Comparison of ENCODE assay signal across 7 cellular contexts in genomic region chr3:107432013-107432515, GRCh38. TPM values are rescaled to one million over a fixed set of nuclear protein-coding genes. Genes with fewer than 3 reads are reported as not detected.
DNase-seq lines count a peak whose midpoint lies in the region; ATAC-seq and TF ChIP-seq lines count a peak whose summit lies in the region.

No MANE protein-coding gene starts in this region.

- intact Hi-C loops in lower lobe of right lung (cut with DNase I), result no loop called here

- DNase-seq in NCI-H2171 treated with DMSO at 0.1 percent for 48 hours (lab: John Stamatoyannopoulos, UW) (peak; percentile 70), cerebellum (ENCODE audit: low spot score) (peak; percentile 21), lower lobe of right lung (no peak), ureter (ENCODE audit: low spot score) (no peak)
- DNase-seq in activated CD4-positive, alpha-beta T cell treated with anti-CD3 and anti-CD28 coated beads, Interleukin-2, amount 50 U/mL, for 4 hours, result no peak

- H3K36me3 ChIP-seq in lower lobe of right lung, result no peaks in the 10 kb centered on the region
- H3K36me3 ChIP-seq in urinary bladder (ENCODE audit: insufficient read depth), result no peaks in the 10 kb centered on the region

- ATAC-seq in lower lobe of right lung, result peak in 1 of 2 donors; percentile 45

- peak overlapping the region; percentile 92 for H3K27ac ChIP-seq in lower lobe of right lung
- peak overlapping the region; percentile 92 for H3K27ac ChIP-seq in urinary bladder (ENCODE audit: low read depth)

- H3K4me1 ChIP-seq in lower lobe of right lung, result peaks cover 6% of the 10 kb centered on the region
- H3K4me1 ChIP-seq in urinary bladder (ENCODE audit: insufficient read depth), result peaks cover 2% of the 10 kb centered on the region

- peak overlapping the region; percentile 81 for H3K4me3 ChIP-seq in GM12875 (ENCODE audit: low read depth, low read length)
- peak overlapping the region; percentile 72 for H3K4me3 ChIP-seq in lower lobe of right lung
- H3K4me3 ChIP-seq in urinary bladder (ENCODE audit: low read depth, low read length), result peak overlapping the region; percentile 79

- 5% methylated on average over 20 of the region's 20 CpGs for WGBS in urinary bladder

- no peak for TF ChIP-seq CTCF in GM12875 (IDR thresholded peaks at IDR 0.05; ENCODE audit: borderline replicate concordance, insufficient read depth, low read depth, low read length)
- TF ChIP-seq CTCF in lower lobe of right lung (IDR thresholded peaks at IDR 0.05), result no peak

- no peaks in the 10 kb centered on the region for H3K27me3 ChIP-seq in lower lobe of right lung (ENCODE audit: low read depth)

- no peaks in the 10 kb centered on the region for H3K9me3 ChIP-seq in lower lobe of right lung

RNA-seq across cellular contexts. Expression of gene CCDC54, which starts 54.8 kb away (rescaled TPM):
- total RNA-seq in cerebellum (0.54 TPM), lower lobe of right lung (not detected), urinary bladder (not detected), ureter (not detected)
- polyA plus RNA-seq in urinary bladder, result not detected

Comparison
In these comparisons a context has a peak if more than half of its experiments do, and no peak if none do; other contexts are left out.
1. DNase-seq: peak in NCI-H2171 treated with DMSO at 0.1 percent for 48 hours (single experiment) and cerebellum (single experiment); none in lower lobe of right lung (single experiment), activated CD4-positive, alpha-beta T cell treated with anti-CD3 and anti-CD28 coated beads, Interleukin-2, amount 50 U/mL, for 4 hours (0 of 2) and ureter (single experiment).
2. Peak in every context shown above with its lines, with median percentiles within 50 percentile points of each other: H3K4me3 ChIP-seq.